In the genomic region with DNA sequence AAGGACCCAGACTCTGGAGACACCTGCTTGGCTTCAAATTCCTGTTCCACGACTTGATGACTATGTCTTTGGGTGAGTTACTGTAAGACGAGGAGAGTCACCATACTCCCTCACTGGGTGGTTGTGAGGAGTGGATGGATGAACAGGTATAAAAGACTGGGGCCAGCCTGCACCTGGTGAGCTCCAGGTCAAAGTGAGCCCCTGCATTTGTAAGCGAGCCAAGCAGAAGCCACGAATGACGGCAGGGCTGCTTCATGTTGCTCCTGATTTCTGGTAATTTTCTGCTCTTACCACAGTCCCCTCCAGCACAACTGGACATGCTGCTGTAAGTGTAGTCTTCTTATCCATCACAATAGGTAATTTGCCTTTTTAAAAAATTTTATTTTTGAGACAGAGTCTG, we compare ENCODE assay signal across 19 cellular contexts.
DNase-seq lines count a peak whose midpoint lies in the region; ATAC-seq, FAIRE-seq and TF ChIP-seq lines count a peak whose summit lies in the region.
"Had no signal": no experiment of that assay in that cellular context is flagged by ENCODE, and none has a peak within 500 bp of the region (broad histone marks: within the 10 kb centered on the region; RNA-seq: fewer than 3 reads in every experiment).

No MANE protein-coding gene starts in this region.

- no peak overlapping the region for H3K27ac ChIP-seq in HepG2 (ENCODE audit: extremely low read length, insufficient read depth, low read length)
- no peak overlapping the region for H3K27ac ChIP-seq in right lobe of liver
- H3K27ac ChIP-seq in foreskin keratinocyte = no peak overlapping the region
- H3K27ac ChIP-seq in small intestine (ENCODE audit: low read depth in 1 of 2, low read length in 1 of 2) = no peak overlapping the region

- H3K9me3 ChIP-seq in HepG2 (ENCODE audit: low read length) (peaks cover 4% of the 10 kb centered on the region), right lobe of liver (no peaks in the 10 kb centered on the region), small intestine (ENCODE audit: control insufficient read depth, low read depth) (no peaks in the 10 kb centered on the region)

- in situ Hi-C loops in HepG2 (cut with HindIII; ENCODE audit: extremely low pct_ligation_motif_present, low pct_unique_long_range_greater_than_20kb) = no loop called here

- H3K4me2 ChIP-seq in HepG2 (ENCODE audit: low read depth, low read length) = no peak overlapping the region

- H3K4me3 ChIP-seq in HepG2 (replicated peaks in 1 of 3; ENCODE audit: insufficient read depth in 1 of 3, low read depth in 2 of 3, low read length in 3 of 3) (no peak overlapping the region), right lobe of liver (no peak overlapping the region), small intestine (ENCODE audit: low read depth in 1 of 2, low read length in 2 of 2) (no peak overlapping the region)
- H3K4me3 ChIP-seq: BLaER1 treated with 17β-estradiol and CSF1 and Interleukin-3, amounts not matched to agents 10 nM and 100 nM; Peyer's patch had no signal

- no TSS peak for BruUV-seq in HepG2 (replicated peaks; lab: Mats Ljungman, UMichigan)

- WGBS in HepG2 (ENCODE audit: low lambda C conversion rate) = 64% methylated on average over 5 of the region's 5 CpGs
- 55% methylated on average over 2 of the region's 5 CpGs for WGBS in right lobe of liver (ENCODE audit: insufficient coverage, low coverage, low lambda C conversion rate, missing lambda C conversion rate)
- WGBS in small intestine, 3 donors = 66 to 84% (median 79%) methylated on average over 5 of the region's 5 CpGs

- no peak for TF ChIP-seq EP300 in HepG2 (IDR thresholded peaks at IDR 0.05; ENCODE audit: low read depth in 2 of 2, low read length in 2 of 2)
- TF ChIP-seq EP300 in HepG2 (CRISPR knock-in tag; IDR thresholded peaks at IDR 0.05; ENCODE audit: borderline replicate concordance) = no peak

- no peak for DNase-seq in HepG2 (ENCODE audit: low spot score)
- DNase-seq in right lobe of liver = no peak
- peak; percentile 49 for DNase-seq in posterior vena cava (ENCODE audit: low spot score)
- DNase-seq in foreskin keratinocyte = no peak
- DNase-seq in small intestine = no peak
- DNase-seq in GM10248 (ENCODE audit: extremely low spot score) = no peak
- no peak for DNase-seq in NCI-H2196 treated with DMSO at 0.1 percent for 48 hours (lab: John Stamatoyannopoulos, UW; ENCODE audit: unreplicated experiment)
- DNase-seq: COR-L47, KBM-7, NCI-H146, NCI-H2081, NCI-H510A, NCI-H774, Right ventricle myocardium superior had no signal

- no peak for TF ChIP-seq RAD21 in HepG2 (CRISPR knock-in tag; IDR thresholded peaks at IDR 0.05)

- peaks cover 0 to 10% of the 10 kb centered on the region in 2 experiments; a peak in 2 of 5 replicates for H3K27me3 ChIP-seq in HepG2 (ENCODE audit: control insufficient read depth in 1 of 2, insufficient read depth in 2 of 2, low read length in 2 of 2)
- no peaks in the 10 kb centered on the region for H3K27me3 ChIP-seq in right lobe of liver
- no peaks in the 10 kb centered on the region for H3K27me3 ChIP-seq in foreskin keratinocyte
- no peaks in the 10 kb centered on the region for H3K27me3 ChIP-seq in small intestine (ENCODE audit: control insufficient read depth in 2 of 2, insufficient read depth in 2 of 2, low read length in 2 of 2)
- H3K27me3 ChIP-seq: BLaER1 treated with 17β-estradiol and CSF1 and Interleukin-3, amounts not matched to agents 10 nM and 100 nM; Peyer's patch had no signal

- no peaks in the 10 kb centered on the region for H4K20me1 ChIP-seq in HepG2 (ENCODE audit: insufficient read depth, low read length)

- FAIRE-seq in HepG2 (lab: Jason Lieb, UNC) (no peak), small intestine (lab: Jason Lieb, UNC) (no peak)
- FAIRE-seq: A204.1, H1 had no signal

- H3K27me3 Mint-ChIP-seq in dendritic cell treated with granulocyte-macrophage colony-stimulating factor and Interleukin-4, amounts not matched to agents 40 ng/mL and 50 ng/mL, for 4 days = no peaks in the 10 kb centered on the region

- H3K4me3 Mint-ChIP-seq in dendritic cell treated with granulocyte-macrophage colony-stimulating factor and Interleukin-4, amounts not matched to agents 40 ng/mL and 50 ng/mL, for 4 days = no peak overlapping the region

- CTCF ChIA-PET in HepG2 (lab: Yijun Ruan, JAX; ENCODE audit: low intra/inter-chr PET ratio, low total read pairs) (no interaction called here), GM10248 (lab: Yijun Ruan, JAX) (interaction anchor here (1.8 kb wide), 1 partner anchor 205 kb away, joined by 4 read pairs; no protein-coding TSS in a partner anchor)

- TF ChIP-seq POLR2A in HepG2 (IDR thresholded peaks at IDR 0.05; ENCODE audit: insufficient read depth in 1 of 2, low read depth in 2 of 2, low read length in 2 of 2) (no peak), right lobe of liver (IDR thresholded peaks at IDR 0.05) (no peak)

- TF ChIP-seq CTCF in HepG2 (CRISPR knock-in tag; IDR thresholded peaks at IDR 0.05) (no peak), right lobe of liver (IDR thresholded peaks at IDR 0.05) (no peak), foreskin keratinocyte (conservative IDR thresholded peaks at IDR 0.05) (no peak), GM10248 (IDR thresholded peaks at IDR 0.05; ENCODE audit: control extremely low read depth, extremely low read depth, low read depth, missing control alignments) (no peak)

- POLR2A ChIA-PET in HepG2 (lab: Yijun Ruan, JAX) = no interaction called here
- POLR2A ChIA-PET in GM10248 (lab: Yijun Ruan, JAX) = no interaction called here

- H3K4me1 ChIP-seq in HepG2 (ENCODE audit: insufficient read depth, low read length) = peaks cover 14% of the 10 kb centered on the region
- no peaks in the 10 kb centered on the region for H3K4me1 ChIP-seq in right lobe of liver
- H3K4me1 ChIP-seq in foreskin keratinocyte = no peaks in the 10 kb centered on the region
- no peaks in the 10 kb centered on the region for H3K4me1 ChIP-seq in small intestine (ENCODE audit: control insufficient read depth in 2 of 2, insufficient read depth in 1 of 2, low read depth in 1 of 2, low read length in 1 of 2)

- H3K36me3 Mint-ChIP-seq in dendritic cell treated with granulocyte-macrophage colony-stimulating factor and Interleukin-4, amounts not matched to agents 40 ng/mL and 50 ng/mL, for 4 days (ENCODE audit: low read depth) = peaks cover 13% of the 10 kb centered on the region

- intact Hi-C loops in HepG2 (cut with micrococcal nuclease; ENCODE audit: unreplicated experiment) (no loop called here), right lobe of liver (cut with DNase I) (no loop called here), posterior vena cava (cut with DNase I) (no loop called here)
- intact Hi-C loops in dendritic cell treated with granulocyte-macrophage colony-stimulating factor and Interleukin-4, amounts not matched to agents 40 ng/mL and 50 ng/mL, for 4 days (cut with micrococcal nuclease) = no loop called here

- H3K36me3 ChIP-seq in HepG2 (replicated peaks in 1 of 2; ENCODE audit: control insufficient read depth in 1 of 2, insufficient read depth in 2 of 2, low read length in 2 of 2) = no peaks in the 10 kb centered on the region
- no peaks in the 10 kb centered on the region for H3K36me3 ChIP-seq in right lobe of liver
- no peaks in the 10 kb centered on the region for H3K36me3 ChIP-seq in small intestine (ENCODE audit: control insufficient read depth in 2 of 2, insufficient read depth in 2 of 2, low read length in 2 of 2)
- H3K36me3 ChIP-seq: Peyer's patch had no signal

- H3K4me1 Mint-ChIP-seq in dendritic cell treated with granulocyte-macrophage colony-stimulating factor and Interleukin-4, amounts not matched to agents 40 ng/mL and 50 ng/mL, for 4 days (ENCODE audit: low read depth) = peaks cover 55% of the 10 kb centered on the region

- H2AFZ ChIP-seq in HepG2 (ENCODE audit: low read length) = no peak overlapping the region

- H3K79me2 ChIP-seq in HepG2 (ENCODE audit: insufficient read depth, low read length) = no peaks in the 10 kb centered on the region

- H3K9ac ChIP-seq in HepG2 (ENCODE audit: insufficient read depth, low read depth, low read length) = no peak overlapping the region
- H3K9ac ChIP-seq: BLaER1 treated with 17β-estradiol and CSF1 and Interleukin-3, amounts not matched to agents 10 nM and 100 nM had no signal

- ATAC-seq in HepG2 (no peak), right lobe of liver (no peak), foreskin keratinocyte (no peak)

- H3K9me3 Mint-ChIP-seq in dendritic cell treated with granulocyte-macrophage colony-stimulating factor and Interleukin-4, amounts not matched to agents 40 ng/mL and 50 ng/mL, for 4 days = peaks cover 11% of the 10 kb centered on the region

- H3K27ac Mint-ChIP-seq in dendritic cell treated with granulocyte-macrophage colony-stimulating factor and Interleukin-4, amounts not matched to agents 40 ng/mL and 50 ng/mL, for 4 days = peak overlapping the region; percentile 79

TF ChIP-seq in HepG2, 621 proteins besides CTCF, POLR2A, EP300 and RAD21 (continues in another document):
- no peak for TF ChIP-seq KDM4B (CRISPR knock-in tag; IDR thresholded peaks at IDR 0.05)
- TF ChIP-seq THAP11 (CRISPR knock-in tag; IDR thresholded peaks at IDR 0.05) = no peak
- TF ChIP-seq TOE1 (CRISPR knock-in tag; IDR thresholded peaks at IDR 0.05) = no peak
- peak; percentile 15; the same call in 1 of the 2 replicates for TF ChIP-seq KDM2A (CRISPR knock-in tag; IDR thresholded peaks at IDR 0.05; ENCODE audit: borderline replicate concordance, low read depth)
